10 cellular contexts compared by ENCODE assay signal in genomic region chr1:24925082-24925779, GRCh38. TPM values are rescaled to one million over a fixed set of nuclear protein-coding genes. Genes with fewer than 3 reads are reported as not detected.
DNase-seq lines count a peak whose midpoint lies in the region; ATAC-seq and TF ChIP-seq lines count a peak whose summit lies in the region.
"Had no signal": no experiment of that assay in that cellular context is flagged by ENCODE, and none has a peak within 500 bp of the region (broad histone marks: within the 10 kb centered on the region; RNA-seq: fewer than 3 reads in every experiment).

No MANE protein-coding gene starts in this region.

- H3K4me1 Mint-ChIP-seq in H9: peaks cover 29 to 39% of the 10 kb centered on the region in 2 experiments
- H3K4me1 Mint-ChIP-seq in activated CD8-positive, alpha-beta T cell treated with anti-CD3 and anti-CD28 coated beads, Interleukin-2, amount 10 ng/mL, durations not matched to agents 7 days and 5 days (ENCODE audit: low read depth): peaks cover 80% of the 10 kb centered on the region

- H3K14ac ChIP-seq in H9 (ENCODE audit: insufficient read depth, low read length): no peak overlapping the region

- H2BK20ac ChIP-seq in H9 (ENCODE audit: low read depth, low read length, poor library complexity, severe bottlenecking): no peak overlapping the region

- H3K4ac ChIP-seq in H9 (ENCODE audit: low read depth, low read length): no peak overlapping the region

- H3K27ac Mint-ChIP-seq in H9: no peak overlapping the region
- peak overlapping the region; percentile 85 for H3K27ac Mint-ChIP-seq in activated CD8-positive, alpha-beta T cell treated with anti-CD3 and anti-CD28 coated beads, Interleukin-2, amount 10 ng/mL, durations not matched to agents 7 days and 5 days

- H3K27me3 ChIP-seq in H9 (ENCODE audit: insufficient read depth, low read length): peaks cover 34% of the 10 kb centered on the region

- H3K4me3 Mint-ChIP-seq in H9: 0 out of 5 replicates have a peak overlapping the region, but pooled peaks of 1 of the 2 experiments have one; percentile 30
- H3K4me3 Mint-ChIP-seq in activated CD8-positive, alpha-beta T cell treated with anti-CD3 and anti-CD28 coated beads, Interleukin-2, amount 10 ng/mL, durations not matched to agents 7 days and 5 days: peak overlapping the region; percentile 95

- WGBS in H9 (ENCODE audit: extremely low coverage, insufficient read length, low lambda C conversion rate): no CpG with 5 or more reads among the region's 10 CpGs

- POLR2A ChIA-PET in activated CD8-positive, alpha-beta T cell treated with anti-CD3 and anti-CD28 coated beads, Interleukin-2, amount 10 ng/mL, durations not matched to agents 7 days and 5 days (lab: Charles Lee): interaction anchor here (0.6 to 8.1 kb wide), 8 partner anchors 13 to 1353 kb away, joined by 3 to 63 read pairs (median 4); no protein-coding TSS in a partner anchor

- no peak overlapping the region for H4K5ac ChIP-seq in H9 (ENCODE audit: insufficient read length, low read depth, low read length)

- H3K9ac ChIP-seq in H9 (ENCODE audit: extremely low read depth, insufficient read length, low read length): no peak overlapping the region

- no peak overlapping the region for H3T11ph ChIP-seq in H9 (ENCODE audit: low read length)

- peak overlapping the region; percentile 20 for H3K4me2 ChIP-seq in H9 (ENCODE audit: insufficient read depth, insufficient read length, low read length)

- no peak for TF ChIP-seq CTCF in H9 (conservative IDR thresholded peaks at IDR 0.05)

- no peaks in the 10 kb centered on the region for H3K9me3 ChIP-seq in H9 (ENCODE audit: control insufficient read depth, low read depth, low read length)
- H3K9me3 ChIP-seq: SJCRH30 had no signal

- H3K79me1 ChIP-seq in H9 (ENCODE audit: insufficient read depth, low read depth, low read length, poor library complexity, severe bottlenecking): no peaks in the 10 kb centered on the region

- no peaks in the 10 kb centered on the region for H4K20me1 ChIP-seq in H9 (ENCODE audit: control insufficient read depth, insufficient read depth, insufficient read length)

- no peaks in the 10 kb centered on the region; a peak in 1 of 5 replicates for H3K9me3 Mint-ChIP-seq in H9
- no peaks in the 10 kb centered on the region for H3K9me3 Mint-ChIP-seq in activated CD8-positive, alpha-beta T cell treated with anti-CD3 and anti-CD28 coated beads, Interleukin-2, amount 10 ng/mL, durations not matched to agents 7 days and 5 days (ENCODE audit: insufficient read depth)

- H3K4me1 ChIP-seq in H9 (ENCODE audit: insufficient read depth, low read length): peaks cover 4% of the 10 kb centered on the region; the same call in 1 of the 2 replicates
- H3K4me1 ChIP-seq: SJCRH30 had no signal

- H2BK120ac ChIP-seq in H9 (ENCODE audit: low read depth, low read length, poor library complexity, severe bottlenecking): no peak overlapping the region

- DNase-seq in H9: no peak
- peak; percentile 84 for DNase-seq in activated CD8-positive, alpha-beta T cell treated with anti-CD3 and anti-CD28 coated beads, Interleukin-2, amount 10 ng/mL, durations not matched to agents 7 days and 5 days
- peak; percentile 84 for DNase-seq in effector CD4-positive, alpha-beta T cell
- peak; percentile 74 to 81 for DNase-seq in stimulated activated CD8-positive, alpha-beta memory T cell treated with anti-CD3 and anti-CD28 coated beads, Interleukin-2, amount 100 ng/mL, for 48 hours (ENCODE audit: low read depth in 2 of 2)
- DNase-seq in iPS-NIHi11 (ENCODE audit: low spot score): no peak
- DNase-seq in cerebellum (ENCODE audit: low spot score): no peak
- no peak for DNase-seq in SW480 (ENCODE audit: low spot score)
- no peak for DNase-seq in putamen (ENCODE audit: low spot score)
- DNase-seq: SJCRH30 had no signal

- no peak overlapping the region for H3K27ac ChIP-seq in H9 (ENCODE audit: insufficient read length, low read depth, low read length)
- H3K27ac ChIP-seq: coronary artery, SJCRH30 had no signal

- peak; percentile 50 for ATAC-seq in activated CD8-positive, alpha-beta T cell treated with anti-CD3 and anti-CD28 coated beads, Interleukin-2, amount 10 ng/mL, durations not matched to agents 7 days and 5 days

- H4K8ac ChIP-seq in H9 (replicated peaks; ENCODE audit: insufficient read length, low read depth, low read length): no peak overlapping the region

- H3K36me3 Mint-ChIP-seq in H9 (ENCODE audit: insufficient read depth in 1 of 3, low read depth in 3 of 3): no peaks in the 10 kb centered on the region
- peaks cover 83% of the 10 kb centered on the region for H3K36me3 Mint-ChIP-seq in activated CD8-positive, alpha-beta T cell treated with anti-CD3 and anti-CD28 coated beads, Interleukin-2, amount 10 ng/mL, durations not matched to agents 7 days and 5 days (ENCODE audit: low read depth)

- H3K23me2 ChIP-seq in H9 (ENCODE audit: insufficient read length, low read depth, low read length, poor library complexity, severe bottlenecking): peaks cover 10% of the 10 kb centered on the region

- H2BK12ac ChIP-seq in H9 (ENCODE audit: insufficient read length, low read depth, low read length): no peak overlapping the region

- H3K18ac ChIP-seq in H9 (ENCODE audit: insufficient read length, low read depth, low read length): no peak overlapping the region

- no peak overlapping the region for H2BK15ac ChIP-seq in H9 (ENCODE audit: low read depth, low read length)

- H2BK5ac ChIP-seq in H9 (ENCODE audit: insufficient read length, low read length): no peak overlapping the region

- H3K79me2 ChIP-seq in H9 (ENCODE audit: insufficient read depth, low read length): no peaks in the 10 kb centered on the region

- H3K23ac ChIP-seq in H9 (ENCODE audit: insufficient read length, low read depth, low read length): no peak overlapping the region

- no peak overlapping the region for H2AFZ ChIP-seq in H9 (ENCODE audit: low read length)

- no peak overlapping the region for H2AK5ac ChIP-seq in H9 (ENCODE audit: insufficient read length, low read length)

- no peak overlapping the region for H3K56ac ChIP-seq in H9 (ENCODE audit: insufficient read length, low read depth, low read length)

- CTCF ChIA-PET in activated CD8-positive, alpha-beta T cell treated with anti-CD3 and anti-CD28 coated beads, Interleukin-2, amount 10 ng/mL, durations not matched to agents 7 days and 5 days (lab: Charles Lee): interaction anchor here (1.0 to 9.9 kb wide), 11 partner anchors 12 to 280 kb away, joined by 3 to 85 read pairs (median 7); no protein-coding TSS in a partner anchor

- peaks cover 58% of the 10 kb centered on the region for H3K27me3 Mint-ChIP-seq in H9 (ENCODE audit: low read depth)
- no peaks in the 10 kb centered on the region for H3K27me3 Mint-ChIP-seq in activated CD8-positive, alpha-beta T cell treated with anti-CD3 and anti-CD28 coated beads, Interleukin-2, amount 10 ng/mL, durations not matched to agents 7 days and 5 days (ENCODE audit: low read depth)

- no peak overlapping the region for H4K91ac ChIP-seq in H9 (ENCODE audit: insufficient read length, low read depth, low read length)

RNA-seq across cellular contexts. Expression of gene RUNX3, which starts 4.8 kb away (rescaled TPM):
- total RNA-seq in H9 (2021) (0.33 and 0.35 TPM in 2 replicates), cerebellum (not detected)
- total RNA-seq in activated CD8-positive, alpha-beta T cell treated with anti-CD3 and anti-CD28 coated beads, Interleukin-2, amount 10 ng/mL, durations not matched to agents 7 days and 5 days: 100 to 1,000 TPM; 144 to 147 TPM

Comparison
In these comparisons a context has a peak if more than half of its experiments do, and no peak if none do; other contexts are left out.
1. DNase-seq: peak in activated CD8-positive, alpha-beta T cell treated with anti-CD3 and anti-CD28 coated beads, Interleukin-2, amount 10 ng/mL, durations not matched to agents 7 days and 5 days (single experiment), effector CD4-positive, alpha-beta T cell (single experiment) and stimulated activated CD8-positive, alpha-beta memory T cell treated with anti-CD3 and anti-CD28 coated beads, Interleukin-2, amount 100 ng/mL, for 48 hours (2 of 2); none in H9 (single experiment), iPS-NIHi11 (single experiment), cerebellum (single experiment), SW480 (single experiment) and putamen (single experiment).
2. RNA of gene RUNX3, which starts 4.8 kb away (total RNA-seq): 144 to 147 TPM in activated CD8-positive, alpha-beta T cell treated with anti-CD3 and anti-CD28 coated beads, Interleukin-2, amount 10 ng/mL, durations not matched to agents 7 days and 5 days; 0.33 to 0.35 TPM in H9 and not detected in cerebellum (single experiment); every median in the first group is over 100 times any median in the second.